ENCODE assay signal across 8 cellular contexts in the genomic region with DNA sequence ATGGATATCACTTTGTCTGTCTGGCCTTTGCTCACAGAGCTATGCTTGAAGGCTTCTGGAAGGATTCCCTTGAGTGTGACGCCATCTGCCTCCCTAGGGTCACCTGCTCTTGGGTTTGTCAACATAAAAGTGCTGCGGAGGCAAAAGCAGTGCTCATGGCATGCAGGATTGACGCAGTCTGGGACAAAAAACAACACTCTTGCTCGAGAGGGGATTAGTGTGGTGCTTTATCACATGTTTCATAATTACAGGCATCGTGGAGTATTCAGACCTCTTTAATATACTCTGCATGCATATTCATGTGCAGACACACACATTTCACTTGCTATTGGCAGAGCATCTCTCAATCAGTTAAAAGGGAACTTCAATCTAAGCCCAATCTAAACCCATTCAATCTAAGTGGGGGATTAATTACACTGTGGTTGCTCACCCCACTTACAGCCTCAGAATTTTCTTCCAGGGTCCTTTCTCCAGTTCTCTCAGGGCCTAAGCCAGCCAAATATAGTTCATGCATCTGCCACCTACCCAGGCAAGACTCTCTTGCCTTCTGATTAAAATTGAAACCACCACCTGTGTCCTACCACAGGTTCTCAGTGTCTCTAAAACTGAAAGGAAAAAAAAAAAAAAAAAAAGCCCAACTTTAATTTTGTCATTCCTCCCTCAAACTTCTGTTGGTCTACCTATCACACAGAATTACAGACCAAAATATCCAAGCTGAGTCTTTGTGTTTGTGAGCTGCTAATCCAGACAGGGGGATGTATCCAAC.
A peak's percentile ranks its signal among the peaks of the same experiment; 100 is the strongest.
DNase-seq lines count a peak whose midpoint lies in the region; ATAC-seq and TF ChIP-seq lines count a peak whose summit lies in the region.

No MANE protein-coding gene starts in this region.

- POLR2A ChIA-PET in PC-3 (lab: Charles Lee; ENCODE audit: unreplicated experiment): no interaction called here

- H4K20me1 ChIP-seq in PC-3 (ENCODE audit: low read length): no peaks in the 10 kb centered on the region

- H3K27ac ChIP-seq in lower lobe of right lung (peak overlapping the region; percentile 27), PC-3 (ENCODE audit: low read length) (no peak overlapping the region)

- no TSS peak for BruUV-seq in PC-3 (replicated peaks; lab: Mats Ljungman, UMichigan)

- no peaks in the 10 kb centered on the region for H3K9me2 ChIP-seq in PC-3 (replicated peaks; ENCODE audit: low read length)

- H3K27me3 ChIP-seq in lower lobe of right lung (ENCODE audit: low read depth) (no peaks in the 10 kb centered on the region), PC-3 (ENCODE audit: low read length) (no peaks in the 10 kb centered on the region)

- H3K9ac ChIP-seq in PC-3 (ENCODE audit: low read length): no peak overlapping the region

- TF ChIP-seq CTCF in lower lobe of right lung (IDR thresholded peaks at IDR 0.05) (no peak), PC-3 (conservative IDR thresholded peaks at IDR 0.05; ENCODE audit: low read depth, low read length) (no peak)

- H3K9me3 ChIP-seq in lower lobe of right lung (no peaks in the 10 kb centered on the region), PC-3 (ENCODE audit: low read length) (no peaks in the 10 kb centered on the region)

- peaks cover 26% of the 10 kb centered on the region for H3K4me1 ChIP-seq in lower lobe of right lung
- H3K4me1 ChIP-seq in PC-3 (ENCODE audit: insufficient read depth, low read length): peaks cover 11% of the 10 kb centered on the region

- no peak overlapping the region for H3K4me3 ChIP-seq in lower lobe of right lung
- H3K4me3 ChIP-seq in PC-3 (ENCODE audit: low read length): no peak overlapping the region

- intact Hi-C loops in lower lobe of right lung (cut with DNase I) (no loop called here), PC-3 (cut with micrococcal nuclease) (no loop called here)

- DNase-seq in activated CD4-positive, CD25-positive, alpha-beta regulatory T cell (lab: John Stamatoyannopoulos, UW): no peak
- peak; percentile 71 for DNase-seq in NCI-H510A (lab: John Stamatoyannopoulos, UW)
- no peak for DNase-seq in lower lobe of right lung
- no peak for DNase-seq in PC-3
- no peak for DNase-seq in NCI-H446 (lab: John Stamatoyannopoulos, UW)
- DNase-seq in HuH-7 (ENCODE audit: low spot score): no peak

- H2AFZ ChIP-seq in PC-3 (ENCODE audit: low read length): no peak overlapping the region

- no peaks in the 10 kb centered on the region for H3F3A ChIP-seq in PC-3 (ENCODE audit: low read length, unreplicated experiment)

- H3K79me2 ChIP-seq in PC-3 (ENCODE audit: low read length): no peaks in the 10 kb centered on the region

- no peak overlapping the region for H3K4me2 ChIP-seq in PC-3 (ENCODE audit: low read length)

- no peaks in the 10 kb centered on the region for H3K36me3 ChIP-seq in lower lobe of right lung
- H3K36me3 ChIP-seq in PC-3 (ENCODE audit: low read depth, low read length): no peaks in the 10 kb centered on the region

- peak; percentile 94 to 95 for ATAC-seq in activated CD4-positive, CD25-positive, alpha-beta regulatory T cell treated with anti-CD3 and anti-CD28 coated beads, Interleukin-2, amount 50 U/mL, for 24 hours
- ATAC-seq in HG02610 (IDR thresholded peaks at IDR 0.05; ENCODE audit: unreplicated experiment) (peak; percentile 79), lower lobe of right lung (peak; percentile 12 to 58), PC-3 (no peak)

- CTCF ChIA-PET in PC-3 (lab: Charles Lee): interaction anchor here (0.7 kb wide), 1 partner anchor 185 kb away, joined by 4 read pairs; no protein-coding TSS in a partner anchor
